16 cellular contexts compared by ENCODE assay signal in genomic region chr11:75498556-75499255, GRCh38. TPM values are rescaled to one million over a fixed set of nuclear protein-coding genes. Genes with fewer than 3 reads are reported as not detected.
DNase-seq lines count a peak whose midpoint lies in the region; TF ChIP-seq lines count a peak whose summit lies in the region.
"Had no signal": no experiment of that assay in that cellular context is flagged by ENCODE, and none has a peak within 500 bp of the region (broad histone marks: within the 10 kb centered on the region; RNA-seq: fewer than 3 reads in every experiment).

No MANE protein-coding gene starts in this region.

- H3K36me3 ChIP-seq in skeletal muscle satellite cell (ENCODE audit: insufficient read depth, low read length) (no peaks in the 10 kb centered on the region), testis (ENCODE audit: low read depth, missing control alignments) (no peaks in the 10 kb centered on the region)
- H3K36me3 ChIP-seq: BLaER1 treated with 17β-estradiol and CSF1 and Interleukin-3, amounts not matched to agents 10 nM and 100 nM; pancreas; thyroid gland had no signal

- peaks cover 2% of the 10 kb centered on the region for H3K4me1 Mint-ChIP-seq in progenitor cell of endocrine pancreas (ENCODE audit: low read depth)

- peak overlapping the region; percentile 37 for H3K4me2 ChIP-seq in skeletal muscle satellite cell (ENCODE audit: low read length)
- H3K4me2 ChIP-seq: KMS-11 had no signal

- CTCF ChIA-PET in RWPE1 (lab: Yijun Ruan, JAX): interaction anchor here (0.7 kb wide), 1 partner anchor 16 kb away, joined by 3 read pairs; no protein-coding TSS in a partner anchor

- H3K27ac ChIP-seq in RWPE1: peak overlapping the region; percentile 80; the same call in 1 of the 2 replicates
- no peak overlapping the region for H3K27ac ChIP-seq in testis
- H3K27ac ChIP-seq: BLaER1 treated with 17β-estradiol and CSF1 and Interleukin-3, amounts not matched to agents 10 nM and 100 nM; KMS-11; pancreas had no signal

- H3K9me3 ChIP-seq in skeletal muscle satellite cell (replicated peaks; ENCODE audit: low read length): no peaks in the 10 kb centered on the region
- no peaks in the 10 kb centered on the region for H3K9me3 ChIP-seq in testis
- H3K9me3 ChIP-seq: BLaER1 treated with 17β-estradiol and CSF1 and Interleukin-3, amounts not matched to agents 10 nM and 100 nM; pancreas; thyroid gland had no signal

- intact Hi-C loops in testis (cut with DNase I; ENCODE audit: low total_unique reads): no loop called here

- no peak overlapping the region for H3K9ac ChIP-seq in skeletal muscle satellite cell (ENCODE audit: low read depth, low read length)
- H3K9ac ChIP-seq: BLaER1 treated with 17β-estradiol and CSF1 and Interleukin-3, amounts not matched to agents 10 nM and 100 nM; KMS-11 had no signal

- H3K9me3 Mint-ChIP-seq in progenitor cell of endocrine pancreas (ENCODE audit: low read depth): no peaks in the 10 kb centered on the region
- H3K9me3 Mint-ChIP-seq: mesothelial cell of epicardium had no signal

- TF ChIP-seq CTCF in RWPE1 (conservative IDR thresholded peaks at IDR 0.05; ENCODE audit: low read depth) (no peak), fibroblast of mammary gland (conservative IDR thresholded peaks at IDR 0.05; ENCODE audit: control insufficient read depth, insufficient read depth, low read depth, low read length) (no peak), testis (IDR thresholded peaks at IDR 0.05) (no peak), progenitor cell of endocrine pancreas (IDR thresholded peaks at IDR 0.05; ENCODE audit: unreplicated experiment) (no peak)

- TF ChIP-seq POLR2A in testis (IDR thresholded peaks at IDR 0.05): no peak

- H3K36me3 Mint-ChIP-seq in progenitor cell of endocrine pancreas (ENCODE audit: insufficient read depth): no peaks in the 10 kb centered on the region
- H3K36me3 Mint-ChIP-seq: mesothelial cell of epicardium had no signal

- H3K4me3 ChIP-seq in fibroblast of mammary gland (ENCODE audit: control insufficient read depth, low read depth, low read length) (no peak overlapping the region), skeletal muscle satellite cell (ENCODE audit: low read length) (peak overlapping the region; percentile 2), testis (no peak overlapping the region)
- H3K4me3 ChIP-seq: BLaER1 treated with 17β-estradiol and CSF1 and Interleukin-3, amounts not matched to agents 10 nM and 100 nM; dorsolateral prefrontal cortex; pancreas; thyroid gland had no signal

- WGBS in testis, 2 donors: 77 to 79% methylated on average over 4 of the region's 4 CpGs

- no peak overlapping the region for H3K4me3 Mint-ChIP-seq in progenitor cell of endocrine pancreas (ENCODE audit: low read depth)
- H3K4me3 Mint-ChIP-seq: mesothelial cell of epicardium had no signal

- H3K27me3 ChIP-seq in skeletal muscle satellite cell (ENCODE audit: control insufficient read depth, insufficient read depth, low read length) (no peaks in the 10 kb centered on the region), testis (no peaks in the 10 kb centered on the region)
- H3K27me3 ChIP-seq: BLaER1 treated with 17β-estradiol and CSF1 and Interleukin-3, amounts not matched to agents 10 nM and 100 nM; dorsolateral prefrontal cortex; pancreas; thyroid gland had no signal

- POLR2A ChIA-PET in RWPE1 (lab: Yijun Ruan, JAX; ENCODE audit: low non-redundant PET): no interaction called here

- DNase-seq in ELF-1 (ENCODE audit: low read depth, low spot score) (peak; percentile 32), RWPE1 (ENCODE audit: low spot score) (no peak), fibroblast of mammary gland (ENCODE audit: low read depth) (peak; percentile 32), testis (no peak), progenitor cell of endocrine pancreas (ENCODE audit: low spot score, unreplicated experiment) (no peak), DMS 273 (lab: John Stamatoyannopoulos, UW; ENCODE audit: unreplicated experiment) (no peak)
- DNase-seq in activated CD4-positive, alpha-beta T cell treated with anti-CD3 and anti-CD28 coated beads for 4 hours: no peak
- DNase-seq: dorsolateral prefrontal cortex, NCI-H1694 treated with DMSO at 0.1 percent for 48 hours, NCI-H524 treated with DMSO at 0.1 percent for 48 hours, pancreas had no signal

- peaks cover 6% of the 10 kb centered on the region for H3K27me3 Mint-ChIP-seq in progenitor cell of endocrine pancreas

- no peak overlapping the region for H3K27ac Mint-ChIP-seq in progenitor cell of endocrine pancreas
- H3K27ac Mint-ChIP-seq: mesothelial cell of epicardium had no signal

- H3K4me1 ChIP-seq in skeletal muscle satellite cell (ENCODE audit: control insufficient read depth, insufficient read depth, low read length) (peaks cover 22% of the 10 kb centered on the region), testis (no peaks in the 10 kb centered on the region)
- H3K4me1 ChIP-seq: pancreas had no signal

RNA-seq across cellular contexts. Expression of gene GDPD5, which starts 27.0 kb away (rescaled TPM):
- total RNA-seq in skeletal muscle satellite cell (2012; rRNA removed): 1.0 and 2.8 TPM in 2 replicates
- total RNA-seq in testis (10 to 100 TPM; 43.3 to 99.5 TPM), progenitor cell of endocrine pancreas (32.4 and 33.1 TPM in 2 replicates)
- 65.8 TPM for polyA plus RNA-seq in testis (ENCODE audit: insufficient read depth, low read depth, low replicate concordance)

Comparison
In these comparisons a context has a peak if more than half of its experiments do, and no peak if none do; other contexts are left out.
1. DNase-seq: peak in ELF-1 (single experiment) and fibroblast of mammary gland (single experiment); none in RWPE1 (single experiment), testis (single experiment), progenitor cell of endocrine pancreas (single experiment), activated CD4-positive, alpha-beta T cell treated with anti-CD3 and anti-CD28 coated beads for 4 hours (0 of 2) and DMS 273 (single experiment).